1 cellular context compared by ENCODE assay signal in genomic region chr12:41904041-41904440, GRCh38.
TF ChIP-seq lines count a peak whose summit lies in the region.

No MANE protein-coding gene starts in this region.

TF ChIP-seq in H1, 55 proteins besides CTCF, POLR2A, EP300 and RAD21 (continued from another document):
- no peak for TF ChIP-seq EZH2 (IDR thresholded peaks at IDR 0.05; ENCODE audit: low read depth, low read length, severe bottlenecking)
- TF ChIP-seq GTF2F1 (IDR thresholded peaks at IDR 0.05; ENCODE audit: borderline replicate concordance, low read depth, low read length) = no peak
